9 cellular contexts compared by ENCODE assay signal in the genomic region with DNA sequence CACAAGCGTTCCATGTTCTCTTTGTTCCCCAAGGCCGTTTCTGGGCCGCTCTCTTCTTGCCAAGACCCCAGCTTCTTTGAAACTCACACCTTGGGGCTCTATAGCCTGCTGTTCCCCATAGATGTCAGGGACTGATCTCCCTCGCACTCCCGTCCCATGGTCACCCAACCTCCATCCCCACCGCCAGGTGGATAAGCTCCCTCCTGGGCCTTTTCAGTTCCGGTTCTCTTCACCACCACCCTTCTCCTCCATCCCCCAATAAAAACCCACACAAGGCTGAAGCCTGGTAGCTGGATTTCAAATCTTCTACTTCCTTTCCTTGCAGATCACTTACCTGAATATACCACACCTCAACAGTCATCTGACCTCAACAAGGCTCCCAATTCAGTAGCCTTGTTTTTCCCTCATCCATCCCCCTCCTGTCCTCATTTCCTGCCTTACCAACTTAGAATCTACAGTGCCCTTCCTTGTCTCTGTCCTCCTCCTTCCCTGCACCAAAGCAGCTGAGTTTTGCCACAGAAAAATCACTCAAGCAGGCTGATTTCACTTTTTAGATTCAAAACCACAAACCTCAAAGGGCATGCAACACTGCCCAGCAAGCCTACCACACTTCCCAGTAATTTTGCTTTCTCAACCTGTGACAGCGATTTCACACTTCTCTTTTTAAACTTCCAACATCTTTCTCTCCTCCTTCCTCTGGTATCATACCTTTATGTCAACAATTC. TPM values are rescaled to one million over a fixed set of nuclear protein-coding genes. Genes with fewer than 3 reads are reported as not detected.
DNase-seq lines count a peak whose midpoint lies in the region; ATAC-seq and TF ChIP-seq lines count a peak whose summit lies in the region.
"Had no signal": no experiment of that assay in that cellular context is flagged by ENCODE, and none has a peak within 500 bp of the region (broad histone marks: within the 10 kb centered on the region; RNA-seq: fewer than 3 reads in every experiment).

No MANE protein-coding gene starts in this region.

- POLR2A ChIA-PET in Caco-2 (lab: Charles Lee), result interaction anchor here (0.6 kb wide), 1 partner anchor 1259 kb away, joined by 3 read pairs; no protein-coding TSS in a partner anchor

- H3K4me3 ChIP-seq in Caco-2 (ENCODE audit: low read depth, low read length), result no peak overlapping the region
- H3K4me3 ChIP-seq: heart right ventricle, SK-N-MC had no signal

- H3K36me3 Mint-ChIP-seq in naive B cell (no peaks in the 10 kb centered on the region), Caco-2 (ENCODE audit: insufficient read depth, unreplicated experiment) (no peaks in the 10 kb centered on the region)

- H3K4me1 ChIP-seq in Caco-2, result no peaks in the 10 kb centered on the region

- DNase-seq in OCI-M1 (lab: John Stamatoyannopoulos, UW) (peak; percentile 58), naive B cell (peak; percentile 80), Caco-2 (no peak)
- no peak for DNase-seq in activated CD4-positive, CD25-positive, alpha-beta regulatory T cell (lab: John Stamatoyannopoulos, UW)
- DNase-seq: heart right ventricle had no signal

- ATAC-seq in GM18907 (IDR thresholded peaks at IDR 0.05; ENCODE audit: unreplicated experiment) (peak; percentile 76), HG02610 (IDR thresholded peaks at IDR 0.05; ENCODE audit: unreplicated experiment) (peak; percentile 61), naive B cell (ENCODE audit: low read depth in 2 of 2) (peak; percentile 94 to 96), HG03159 (IDR thresholded peaks at IDR 0.05; ENCODE audit: unreplicated experiment) (no peak)

- H3K9me3 Mint-ChIP-seq in naive B cell (no peaks in the 10 kb centered on the region), Caco-2 (ENCODE audit: unreplicated experiment) (no peaks in the 10 kb centered on the region)

- H3K27me3 Mint-ChIP-seq in naive B cell, result no peaks in the 10 kb centered on the region
- H3K27me3 Mint-ChIP-seq in Caco-2 (ENCODE audit: insufficient read depth, unreplicated experiment), result no peaks in the 10 kb centered on the region

- H3K27ac Mint-ChIP-seq in naive B cell, result no peak overlapping the region
- no peak overlapping the region for H3K27ac Mint-ChIP-seq in Caco-2 (ENCODE audit: unreplicated experiment)

- no peak for TF ChIP-seq CTCF in Caco-2 (IDR thresholded peaks at IDR 0.05; ENCODE audit: insufficient read depth in 1 of 2, low read depth in 1 of 2, low read length in 1 of 2, severe bottlenecking in 1 of 2, unreplicated experiment in 1 of 2)

- H3K9me3 ChIP-seq in Caco-2, result no peaks in the 10 kb centered on the region
- H3K9me3 ChIP-seq: heart right ventricle had no signal

- CTCF ChIA-PET in Caco-2 (lab: Charles Lee), result no interaction called here

- H3K4me1 Mint-ChIP-seq in naive B cell (peaks cover 0 to 5% (median 0%) of the 10 kb centered on the region in 3 donors), Caco-2 (ENCODE audit: low read depth, unreplicated experiment) (no peaks in the 10 kb centered on the region)

- H3K36me3 ChIP-seq in Caco-2 (ENCODE audit: control insufficient read depth, insufficient read depth, low read length), result no peaks in the 10 kb centered on the region

- H3K4me3 Mint-ChIP-seq in naive B cell (no peak overlapping the region), Caco-2 (ENCODE audit: unreplicated experiment) (no peak overlapping the region)

- intact Hi-C loops in Caco-2 (cut with micrococcal nuclease; ENCODE audit: unreplicated experiment), result no loop called here

- no peaks in the 10 kb centered on the region for H3K27me3 ChIP-seq in Caco-2 (replicated peaks; ENCODE audit: control insufficient read depth, insufficient read depth, low read length)
- H3K27me3 ChIP-seq: heart right ventricle had no signal

- BruUV-seq in Caco-2 (replicated peaks; lab: Mats Ljungman, UMichigan), result no TSS peak

RNA-seq across cellular contexts. Expression of gene SLC37A3, which starts 7.7 kb away (rescaled TPM):
- polyA plus RNA-seq in naive B cell (ENCODE audit: low read depth in 6 of 6), result 1 to 10 TPM; 1.3 to 9.2 (median 6.2) TPM
- total RNA-seq in Caco-2 (2022), result 40.6 and 46.4 TPM in 2 replicates

RNA-seq across cellular contexts. Expression of gene RAB19, which starts 13.2 kb away (rescaled TPM):
- 1 to 10 TPM in 1 of 6 donors, under 1 TPM in 2, not detected in 3; 0.61 to 1.1 (median 0.71) TPM for polyA plus RNA-seq in naive B cell (ENCODE audit: low read depth in 6 of 6)
- 3.8 and 4.1 TPM in 2 replicates for total RNA-seq in Caco-2 (2022)
- total RNA-seq: heart right ventricle had no signal
- polyA plus RNA-seq: heart right ventricle had no signal

Comparison
In these comparisons a context has a peak if more than half of its experiments do, and no peak if none do; other contexts are left out.
1. DNase-seq: peak in OCI-M1 (single experiment) and naive B cell (single experiment); none in Caco-2 (0 of 2) and activated CD4-positive, CD25-positive, alpha-beta regulatory T cell (0 of 4).